In the genomic region with DNA sequence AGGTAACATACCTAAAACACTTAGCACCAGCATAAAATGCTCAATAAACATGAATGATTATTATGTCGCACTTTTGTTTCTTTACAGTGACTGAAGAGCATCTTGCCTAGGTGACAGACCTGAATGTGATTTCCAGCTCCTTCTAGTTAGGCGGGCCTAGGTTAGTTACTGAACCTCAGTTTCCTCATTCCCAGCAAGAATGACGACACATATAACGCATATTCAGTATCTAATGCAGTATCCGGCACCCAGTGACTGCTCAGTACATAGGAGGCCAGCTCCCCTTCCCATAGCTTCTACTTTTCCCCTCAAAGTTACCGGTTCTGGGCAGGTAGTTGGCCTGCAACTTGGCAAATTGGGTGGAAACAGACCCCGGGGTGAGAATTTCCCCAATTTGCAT, we compare ENCODE assay signal across 1 cellular context.
A peak's percentile ranks its signal among the peaks of the same experiment; 100 is the strongest.
TF ChIP-seq lines count a peak whose summit lies in the region.

No MANE protein-coding gene starts in this region.

TF ChIP-seq in HepG2, 621 proteins besides CTCF, POLR2A, EP300 and RAD21:
- TF ChIP-seq SRSF9 (IDR thresholded peaks at IDR 0.05; ENCODE audit: borderline replicate concordance, insufficient read depth, low read depth, low read length, poor library complexity, severe bottlenecking) (no peak), CREBL2 (CRISPR knock-in tag; IDR thresholded peaks at IDR 0.05; ENCODE audit: borderline replicate concordance) (0 out of 2 replicates have a peak, but pooled peaks have one; percentile 6), MXD1 (CRISPR knock-in tag; IDR thresholded peaks at IDR 0.05) (no peak), FOXK2 (IDR thresholded peaks at IDR 0.05) (no peak), ZNF883 (CRISPR knock-in tag; IDR thresholded peaks at IDR 0.05; ENCODE audit: not compliant biosample characterization) (no peak), BRCA1 (CRISPR knock-in tag; IDR thresholded peaks at IDR 0.05) (no peak), ZNF20 (CRISPR knock-in tag; IDR thresholded peaks at IDR 0.05) (no peak)
- TF ChIP-seq, protein P1, sequence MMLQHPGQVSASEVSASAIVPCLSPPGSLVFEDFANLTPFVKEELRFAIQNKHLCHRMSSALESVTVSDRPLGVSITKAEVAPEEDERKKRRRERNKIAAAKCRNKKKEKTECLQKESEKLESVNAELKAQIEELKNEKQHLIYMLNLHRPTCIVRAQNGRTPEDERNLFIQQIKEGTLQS (CRISPR knock-in tag; IDR thresholded peaks at IDR 0.05) = no peak
- TF ChIP-seq, protein P2, sequence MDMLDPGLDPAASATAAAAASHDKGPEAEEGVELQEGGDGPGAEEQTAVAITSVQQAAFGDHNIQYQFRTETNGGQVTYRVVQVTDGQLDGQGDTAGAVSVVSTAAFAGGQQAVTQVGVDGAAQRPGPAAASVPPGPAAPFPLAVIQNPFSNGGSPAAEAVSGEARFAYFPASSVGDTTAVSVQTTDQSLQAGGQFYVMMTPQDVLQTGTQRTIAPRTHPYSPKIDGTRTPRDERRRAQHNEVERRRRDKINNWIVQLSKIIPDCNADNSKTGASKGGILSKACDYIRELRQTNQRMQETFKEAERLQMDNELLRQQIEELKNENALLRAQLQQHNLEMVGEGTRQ (IDR thresholded peaks at IDR 0.05; ENCODE audit: low read depth, low read length) = no peak
- TF ChIP-seq, protein P2 (CRISPR knock-in tag; IDR thresholded peaks at IDR 0.05; ENCODE audit: borderline replicate concordance) = 0 out of 2 replicates have a peak, but pooled peaks have one; percentile 29
- TF ChIP-seq, protein P3, sequence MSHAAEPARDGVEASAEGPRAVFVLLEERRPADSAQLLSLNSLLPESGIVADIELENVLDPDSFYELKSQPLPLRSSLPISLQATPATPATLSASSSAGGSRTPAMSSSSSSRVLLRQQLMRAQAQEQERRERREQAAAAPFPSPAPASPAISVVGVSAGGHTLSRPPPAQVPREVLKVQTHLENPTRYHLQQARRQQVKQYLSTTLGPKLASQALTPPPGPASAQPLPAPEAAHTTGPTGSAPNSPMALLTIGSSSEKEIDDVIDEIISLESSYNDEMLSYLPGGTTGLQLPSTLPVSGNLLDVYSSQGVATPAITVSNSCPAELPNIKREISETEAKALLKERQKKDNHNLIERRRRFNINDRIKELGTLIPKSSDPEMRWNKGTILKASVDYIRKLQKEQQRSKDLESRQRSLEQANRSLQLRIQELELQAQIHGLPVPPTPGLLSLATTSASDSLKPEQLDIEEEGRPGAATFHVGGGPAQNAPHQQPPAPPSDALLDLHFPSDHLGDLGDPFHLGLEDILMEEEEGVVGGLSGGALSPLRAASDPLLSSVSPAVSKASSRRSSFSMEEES (CRISPR knock-in tag; IDR thresholded peaks at IDR 0.05) = 0 out of 2 replicates have a peak, but pooled peaks have one; percentile 1
- TF ChIP-seq, protein P4, sequence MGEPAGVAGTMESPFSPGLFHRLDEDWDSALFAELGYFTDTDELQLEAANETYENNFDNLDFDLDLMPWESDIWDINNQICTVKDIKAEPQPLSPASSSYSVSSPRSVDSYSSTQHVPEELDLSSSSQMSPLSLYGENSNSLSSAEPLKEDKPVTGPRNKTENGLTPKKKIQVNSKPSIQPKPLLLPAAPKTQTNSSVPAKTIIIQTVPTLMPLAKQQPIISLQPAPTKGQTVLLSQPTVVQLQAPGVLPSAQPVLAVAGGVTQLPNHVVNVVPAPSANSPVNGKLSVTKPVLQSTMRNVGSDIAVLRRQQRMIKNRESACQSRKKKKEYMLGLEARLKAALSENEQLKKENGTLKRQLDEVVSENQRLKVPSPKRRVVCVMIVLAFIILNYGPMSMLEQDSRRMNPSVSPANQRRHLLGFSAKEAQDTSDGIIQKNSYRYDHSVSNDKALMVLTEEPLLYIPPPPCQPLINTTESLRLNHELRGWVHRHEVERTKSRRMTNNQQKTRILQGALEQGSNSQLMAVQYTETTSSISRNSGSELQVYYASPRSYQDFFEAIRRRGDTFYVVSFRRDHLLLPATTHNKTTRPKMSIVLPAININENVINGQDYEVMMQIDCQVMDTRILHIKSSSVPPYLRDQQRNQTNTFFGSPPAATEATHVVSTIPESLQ (CRISPR knock-in tag; conservative IDR thresholded peaks at IDR 0.05) = no peak
